ENCODE assay signal across 9 cellular contexts in the genomic region with DNA sequence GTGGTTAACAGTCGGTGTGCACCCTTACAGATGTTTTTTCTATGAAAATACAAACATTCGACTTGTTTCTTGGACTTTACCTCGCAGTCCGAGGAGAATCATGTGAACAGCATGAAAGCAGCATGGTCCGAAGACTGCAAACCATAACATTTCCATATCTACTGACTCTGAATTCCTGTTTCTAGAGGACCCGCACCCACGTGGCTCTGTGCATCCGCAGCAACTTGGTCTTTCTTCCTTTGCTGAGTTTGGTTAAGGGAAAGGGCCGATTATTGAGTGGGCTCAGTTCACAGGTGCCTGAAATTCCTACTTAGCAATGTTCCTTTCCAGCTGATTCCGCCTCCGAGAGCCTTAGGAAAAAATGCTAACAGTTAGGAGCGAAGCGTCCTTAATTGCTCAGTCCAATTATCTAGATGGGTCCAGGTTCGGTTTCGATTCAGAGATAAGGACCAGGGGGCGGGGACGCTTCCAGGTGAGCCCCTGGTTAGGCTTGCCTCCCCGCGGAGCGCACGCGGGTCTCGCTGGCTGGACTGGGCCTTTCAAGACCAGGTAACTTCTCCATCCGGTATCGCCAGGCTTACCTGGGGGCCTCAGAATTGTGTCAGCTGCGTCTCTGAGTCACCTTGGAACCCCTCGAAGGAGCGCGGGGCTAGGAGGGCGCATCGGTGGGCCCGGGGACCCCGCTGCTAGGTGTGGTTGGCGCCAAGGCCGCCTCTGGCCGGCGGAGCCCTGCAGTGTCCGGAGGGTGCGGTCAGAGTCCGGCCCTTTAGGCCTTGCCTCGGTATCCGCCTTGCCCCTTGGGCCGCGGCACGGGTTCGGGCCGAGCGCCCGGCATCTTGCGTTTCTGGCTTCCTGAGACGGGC. TPM values are rescaled to one million over a fixed set of nuclear protein-coding genes. Genes with fewer than 3 reads are reported as not detected.
DNase-seq lines count a peak whose midpoint lies in the region; ATAC-seq and TF ChIP-seq lines count a peak whose summit lies in the region.
"Had no signal": no experiment of that assay in that cellular context is flagged by ENCODE, and none has a peak within 500 bp of the region (broad histone marks: within the 10 kb centered on the region; RNA-seq: fewer than 3 reads in every experiment).

No MANE protein-coding gene starts in this region.

- no TSS peak for BruUV-seq in PC-3 (replicated peaks; lab: Mats Ljungman, UMichigan)

- H3K27ac Mint-ChIP-seq in neural progenitor cell = no peak overlapping the region

- H3K9me3 ChIP-seq in PC-3 (ENCODE audit: low read length) (no peaks in the 10 kb centered on the region), neural progenitor cell (ENCODE audit: low read depth) (no peaks in the 10 kb centered on the region)

- H3K27ac ChIP-seq in PC-3 (ENCODE audit: low read length) (no peak overlapping the region), neural progenitor cell (no peak overlapping the region)

- no peaks in the 10 kb centered on the region for H3K36me3 ChIP-seq in BJ (ENCODE audit: control insufficient read depth, insufficient read depth, low read length)
- H3K36me3 ChIP-seq in PC-3 (ENCODE audit: low read depth, low read length) = no peaks in the 10 kb centered on the region
- no peaks in the 10 kb centered on the region for H3K36me3 ChIP-seq in neural progenitor cell

- H3K4me3 ChIP-seq in BJ (ENCODE audit: low read depth, low read length) = peak overlapping the region; percentile 96
- H3K4me3 ChIP-seq in PC-3 (ENCODE audit: low read length) = peak overlapping the region; percentile 90; the same call in 1 of the 2 replicates
- peak overlapping the region; percentile 87 for H3K4me3 ChIP-seq in epithelial cell of esophagus (ENCODE audit: low read length)
- H3K4me3 ChIP-seq in neural progenitor cell = peak overlapping the region; percentile 98

- H4K20me1 ChIP-seq in PC-3 (ENCODE audit: low read length) (peaks cover 14% of the 10 kb centered on the region), neural progenitor cell (ENCODE audit: low read depth) (peaks cover 35% of the 10 kb centered on the region)

- peak overlapping the region; percentile 95; the same call in 1 of the 2 replicates for H2AFZ ChIP-seq in PC-3 (ENCODE audit: low read length)
- H2AFZ ChIP-seq in neural progenitor cell (replicated peaks) = peak overlapping the region; percentile 84

- H3K9ac ChIP-seq in PC-3 (ENCODE audit: low read length) = no peak overlapping the region
- H3K9ac ChIP-seq in neural progenitor cell = no peak overlapping the region

- H3K4me1 ChIP-seq in PC-3 (ENCODE audit: insufficient read depth, low read length) (peaks cover 7% of the 10 kb centered on the region), neural progenitor cell (peaks cover 19% of the 10 kb centered on the region)

- H3K27me3 ChIP-seq in BJ (ENCODE audit: control insufficient read depth, insufficient read depth, low read length) (no peaks in the 10 kb centered on the region), PC-3 (ENCODE audit: low read length) (no peaks in the 10 kb centered on the region), neural progenitor cell (no peaks in the 10 kb centered on the region)

- CTCF ChIA-PET in BJ (lab: Yijun Ruan, JAX) (interaction anchor here (1.1 kb wide), 1 partner anchor 216 kb away, joined by 4 read pairs; no protein-coding TSS in a partner anchor), PC-3 (lab: Charles Lee) (no interaction called here)

- no peaks in the 10 kb centered on the region for H3K36me3 Mint-ChIP-seq in neural progenitor cell

- POLR2A ChIA-PET in BJ (lab: Charles Lee) = no interaction called here
- POLR2A ChIA-PET in PC-3 (lab: Charles Lee; ENCODE audit: unreplicated experiment) = interaction anchor here (0.5 kb wide), 1 partner anchor 511 kb away, joined by 3 read pairs; a partner anchor contains a TSS

- H3K79me2 ChIP-seq in PC-3 (ENCODE audit: low read length) = peaks cover 35% of the 10 kb centered on the region
- H3K79me2 ChIP-seq in neural progenitor cell (ENCODE audit: low read depth) = peaks cover 37% of the 10 kb centered on the region

- H3K4me2 ChIP-seq in PC-3 (ENCODE audit: low read length) = peak overlapping the region; percentile 87
- peak overlapping the region; percentile 80 for H3K4me2 ChIP-seq in neural progenitor cell

- DNase-seq in BJ (ENCODE audit: low read depth) (no peak), PC-3 (no peak), epithelial cell of esophagus (ENCODE audit: low read depth) (no peak), neural progenitor cell (ENCODE audit: low spot score) (no peak), NCI-H2227 treated with DMSO at 0.1 percent for 48 hours (lab: John Stamatoyannopoulos, UW) (no peak), NCI-H146 (lab: John Stamatoyannopoulos, UW) (no peak), DMS79 (lab: John Stamatoyannopoulos, UW) (no peak)
- DNase-seq: NCI-H1105 treated with DMSO at 0.1 percent for 48 hours had no signal

- intact Hi-C loops in PC-3 (cut with micrococcal nuclease) = loop anchor here (5.0 to 10.0 kb wide), 3 partner anchors 182 to 280 kb away; no protein-coding TSS in a partner anchor

- H3K4me1 Mint-ChIP-seq in neural progenitor cell = peaks cover 14% of the 10 kb centered on the region

- ATAC-seq in PC-3 = no peak
- ATAC-seq in HG02973 (IDR thresholded peaks at IDR 0.05; ENCODE audit: unreplicated experiment) = no peak

- no peaks in the 10 kb centered on the region for H3K9me2 ChIP-seq in PC-3 (replicated peaks; ENCODE audit: low read length)

- peak overlapping the region; percentile 85 for H3K4me3 Mint-ChIP-seq in neural progenitor cell

- no peaks in the 10 kb centered on the region for H3F3A ChIP-seq in PC-3 (ENCODE audit: low read length, unreplicated experiment)
- peaks cover 36% of the 10 kb centered on the region for H3F3A ChIP-seq in neural progenitor cell (ENCODE audit: low read depth)

- H3K9me3 Mint-ChIP-seq in neural progenitor cell = no peaks in the 10 kb centered on the region

- TF ChIP-seq CTCF in BJ (IDR thresholded peaks at IDR 0.05; ENCODE audit: insufficient read depth, low read depth, low read length) (no peak), PC-3 (conservative IDR thresholded peaks at IDR 0.05; ENCODE audit: low read depth, low read length) (no peak), epithelial cell of esophagus (IDR thresholded peaks at IDR 0.05; ENCODE audit: insufficient read depth, low read depth, low read length, missing control alignments) (no peak), neural progenitor cell (IDR thresholded peaks at IDR 0.05) (no peak)

- H3K27me3 Mint-ChIP-seq in neural progenitor cell (ENCODE audit: insufficient read depth, low read depth) = peaks cover 4% of the 10 kb centered on the region

RNA-seq across cellular contexts. Expression of a gene that starts 1.1 kb away (rescaled TPM):
- polyA plus RNA-seq in BJ (2011; rRNA removed) = 9.4 and 12.0 TPM in 2 replicates
- 6.9 and 9.7 TPM in 2 replicates for polyA minus RNA-seq in BJ (2011; rRNA and poly(A)+ RNA removed)
- 14.5 and 18.0 TPM in 2 replicates for total RNA-seq in PC-3 (2014; rRNA removed)
- total RNA-seq in neural progenitor cell (ENCODE audit: low replicate concordance) = 51.9 and 73.2 TPM in 2 replicates
